Comparison of ENCODE assay signal across 9 cellular contexts in genomic region chrX:15903186-15903681, GRCh38.
DNase-seq lines count a peak whose midpoint lies in the region; ATAC-seq lines count a peak whose summit lies in the region.
"Had no signal": no experiment of that assay in that cellular context is flagged by ENCODE, and none has a peak within 500 bp of the region (broad histone marks: within the 10 kb centered on the region; RNA-seq: fewer than 3 reads in every experiment).

No MANE protein-coding gene starts in this region.

- no peaks in the 10 kb centered on the region for H3K27me3 Mint-ChIP-seq in stimulated activated memory B cell treated with anti-CD40 and anti-IgM and Interleukin-4, amounts not matched to agents 10 μg/mL and 1 μg/mL and 100 μg/mL, for 72 hours
- H3K27me3 Mint-ChIP-seq: stimulated activated naive CD8-positive, alpha-beta T cell treated with anti-CD3 and anti-CD28 coated beads, Interleukin-15, Interleukin-2, amounts not matched to agents 100 ng/mL and 50 ng/mL, for 24 hours had no signal

- H3K9me3 Mint-ChIP-seq in stimulated activated memory B cell treated with anti-CD40 and anti-IgM and Interleukin-4, amounts not matched to agents 10 μg/mL and 1 μg/mL and 100 μg/mL, for 72 hours = peaks cover 5% of the 10 kb centered on the region
- H3K9me3 Mint-ChIP-seq: stimulated activated naive CD8-positive, alpha-beta T cell treated with anti-CD3 and anti-CD28 coated beads, Interleukin-15, Interleukin-2, amounts not matched to agents 100 ng/mL and 50 ng/mL, for 24 hours had no signal

- H3K36me3 Mint-ChIP-seq in stimulated activated memory B cell treated with anti-CD40 and anti-IgM and Interleukin-4, amounts not matched to agents 10 μg/mL and 1 μg/mL and 100 μg/mL, for 72 hours = peaks cover 5% of the 10 kb centered on the region

- no peak overlapping the region for H3K4me3 Mint-ChIP-seq in stimulated activated memory B cell treated with anti-CD40 and anti-IgM and Interleukin-4, amounts not matched to agents 10 μg/mL and 1 μg/mL and 100 μg/mL, for 72 hours
- H3K4me3 Mint-ChIP-seq: stimulated activated naive CD8-positive, alpha-beta T cell treated with anti-CD3 and anti-CD28 coated beads, Interleukin-15, Interleukin-2, amounts not matched to agents 100 ng/mL and 50 ng/mL, for 24 hours had no signal

- ATAC-seq in HG02943 (IDR thresholded peaks at IDR 0.05; ENCODE audit: low read depth, unreplicated experiment) = peak; percentile 88
- peak; percentile 95 for ATAC-seq in stimulated activated memory B cell treated with anti-CD40 and anti-IgM and Interleukin-4, amounts not matched to agents 10 μg/mL and 1 μg/mL and 100 μg/mL, for 72 hours

- H3K4me1 Mint-ChIP-seq in stimulated activated memory B cell treated with anti-CD40 and anti-IgM and Interleukin-4, amounts not matched to agents 10 μg/mL and 1 μg/mL and 100 μg/mL, for 72 hours = peaks cover 4% of the 10 kb centered on the region

- peak; percentile 6 for DNase-seq in activated T-cell treated with anti-CD3 and anti-CD28 coated beads for 48 hours (ENCODE audit: low read depth)
- no peak for DNase-seq in activated T-cell treated with anti-CD3 and anti-CD28 coated beads for 4 hours
- peak; percentile 99 for DNase-seq in NOMO-1 treated with DMSO at 0.1 percent for 48 hours (lab: John Stamatoyannopoulos, UW; ENCODE audit: unreplicated experiment)
- no peak for DNase-seq in NCI-H1694 treated with DMSO at 0.1 percent for 48 hours (lab: John Stamatoyannopoulos, UW)
- DNase-seq in NCI-H1436 treated with DMSO at 0.1 percent for 48 hours (lab: John Stamatoyannopoulos, UW) = no peak
- no peak for DNase-seq in NCI-H1092 (lab: John Stamatoyannopoulos, UW)

- H3K27ac Mint-ChIP-seq in stimulated activated memory B cell treated with anti-CD40 and anti-IgM and Interleukin-4, amounts not matched to agents 10 μg/mL and 1 μg/mL and 100 μg/mL, for 72 hours = peak overlapping the region; percentile 40
- H3K27ac Mint-ChIP-seq: stimulated activated naive CD8-positive, alpha-beta T cell treated with anti-CD3 and anti-CD28 coated beads, Interleukin-15, Interleukin-2, amounts not matched to agents 100 ng/mL and 50 ng/mL, for 24 hours had no signal

Comparison
In these comparisons a context has a peak if more than half of its experiments do, and no peak if none do; other contexts are left out.
1. DNase-seq: peak in activated T-cell treated with anti-CD3 and anti-CD28 coated beads for 48 hours (single experiment) and NOMO-1 treated with DMSO at 0.1 percent for 48 hours (single experiment); none in activated T-cell treated with anti-CD3 and anti-CD28 coated beads for 4 hours (single experiment), NCI-H1694 treated with DMSO at 0.1 percent for 48 hours (single experiment), NCI-H1436 treated with DMSO at 0.1 percent for 48 hours (single experiment) and NCI-H1092 (single experiment).